Comparison of ENCODE assay signal across 32 cellular contexts in genomic region chr12:76002598-76003262, GRCh38.
"Had no signal": no experiment of that assay in that cellular context is flagged by ENCODE, and none has a peak within 500 bp of the region (broad histone marks: within the 10 kb centered on the region; RNA-seq: fewer than 3 reads in every experiment).

No MANE protein-coding gene starts in this region.

- H3K36me3 ChIP-seq: ascending aorta, cardiac muscle cell, pancreas, prostate gland, stomach, thyroid gland, upper lobe of left lung, vagina had no signal

- DNase-seq: activated CD4-positive, alpha-beta T cell treated with anti-CD3 and anti-CD28 coated beads for 48 hours; activated CD4-positive, alpha-beta T cell treated with anti-CD3 and anti-CD28 coated beads, Interleukin-2, amount 50 U/mL, for 48 hours; activated CD8-positive, alpha-beta memory T cell treated with anti-CD3 and anti-CD28 coated beads for 24 hours; activated gamma-delta T cell; activated naive CD4-positive, alpha-beta T cell treated with anti-CD3 and anti-CD28 coated beads, Interleukin-2, amount 10 ng/mL, durations not matched to agents 7 days and 5 days; activated naive CD8-positive, alpha-beta T cell treated with anti-CD3 and anti-CD28 coated beads, Interleukin-2, amount 10 ng/mL, durations not matched to agents 7 days and 5 days; dorsolateral prefrontal cortex; effector memory CD4-positive, alpha-beta T cell; erythroblast; head of caudate nucleus; hippocampal formation; kidney; left colon; naive thymus-derived CD4-positive, alpha-beta T cell; nucleus accumbens; pancreas; stimulated activated CD4-positive, alpha-beta T cell treated with anti-CD3 and anti-CD28 coated beads, Interleukin-15, amount 100 ng/mL, for 24 hours; stimulated activated CD4-positive, alpha-beta T cell treated with anti-CD3 and anti-CD28 coated beads, Interleukin-2, amount 100 ng/mL, for 24 hours; stimulated activated naive B cell treated with anti-CD40 and anti-IgM and Interleukin-4, amounts not matched to agents 10 μg/mL and 1 μg/mL and 100 μg/mL, for 72 hours; stomach; T-helper 9 cell; thyroid gland; upper lobe of left lung had no signal

- H3K4me3 Mint-ChIP-seq: activated naive CD4-positive, alpha-beta T cell treated with anti-CD3 and anti-CD28 coated beads, Interleukin-2, amount 10 ng/mL, durations not matched to agents 7 days and 5 days; activated naive CD8-positive, alpha-beta T cell treated with anti-CD3 and anti-CD28 coated beads, Interleukin-2, amount 10 ng/mL, durations not matched to agents 7 days and 5 days; brain; mesothelial cell of epicardium; naive thymus-derived CD4-positive, alpha-beta T cell; neural crest cell; stimulated activated naive B cell treated with anti-CD40 and anti-IgM and Interleukin-4, amounts not matched to agents 10 μg/mL and 1 μg/mL and 100 μg/mL, for 72 hours had no signal

- H3K27me3 ChIP-seq: ascending aorta, cardiac muscle cell, pancreas, stomach, thyroid gland, upper lobe of left lung, vagina had no signal

- H3K36me3 Mint-ChIP-seq: activated naive CD4-positive, alpha-beta T cell treated with anti-CD3 and anti-CD28 coated beads, Interleukin-2, amount 10 ng/mL, durations not matched to agents 7 days and 5 days had no signal

- H3K27ac ChIP-seq: ascending aorta, cardiac muscle cell, coronary artery, dorsolateral prefrontal cortex, pancreas, prostate gland, stomach, thyroid gland, upper lobe of left lung, vagina, VCaP had no signal

- H3K9me3 ChIP-seq: ascending aorta, pancreas, prostate gland, stomach, thyroid gland, upper lobe of left lung, vagina had no signal

- H3K27ac Mint-ChIP-seq: activated naive CD4-positive, alpha-beta T cell treated with anti-CD3 and anti-CD28 coated beads, Interleukin-2, amount 10 ng/mL, durations not matched to agents 7 days and 5 days; activated naive CD8-positive, alpha-beta T cell treated with anti-CD3 and anti-CD28 coated beads, Interleukin-2, amount 10 ng/mL, durations not matched to agents 7 days and 5 days; mesothelial cell of epicardium; stimulated activated naive B cell treated with anti-CD40 and anti-IgM and Interleukin-4, amounts not matched to agents 10 μg/mL and 1 μg/mL and 100 μg/mL, for 72 hours had no signal

- H3K27me3 Mint-ChIP-seq: activated naive CD4-positive, alpha-beta T cell treated with anti-CD3 and anti-CD28 coated beads, Interleukin-2, amount 10 ng/mL, durations not matched to agents 7 days and 5 days; brain; naive thymus-derived CD4-positive, alpha-beta T cell had no signal

- H3K4me1 ChIP-seq: ascending aorta, pancreas, prostate gland, stomach, thyroid gland, upper lobe of left lung, vagina had no signal

- H3K4me3 ChIP-seq: ascending aorta, cardiac muscle cell, coronary artery, dorsolateral prefrontal cortex, pancreas, prostate gland, stomach, thyroid gland, upper lobe of left lung, vagina had no signal

- H3K4me1 Mint-ChIP-seq: activated naive CD4-positive, alpha-beta T cell treated with anti-CD3 and anti-CD28 coated beads, Interleukin-2, amount 10 ng/mL, durations not matched to agents 7 days and 5 days; stimulated activated naive B cell treated with anti-CD40 and anti-IgM and Interleukin-4, amounts not matched to agents 10 μg/mL and 1 μg/mL and 100 μg/mL, for 72 hours had no signal
